In genomic region chr1:170145691-170146676, GRCh38 we compare ENCODE assay signal across 11 cellular contexts. TPM values are rescaled to one million over a fixed set of nuclear protein-coding genes. Genes with fewer than 3 reads are reported as not detected.
DNase-seq lines count a peak whose midpoint lies in the region; ATAC-seq and TF ChIP-seq lines count a peak whose summit lies in the region.
"Had no signal": no experiment of that assay in that cellular context is flagged by ENCODE, and none has a peak within 500 bp of the region (broad histone marks: within the 10 kb centered on the region; RNA-seq: fewer than 3 reads in every experiment).

TSS of gene NTMT2 (plus strand) at chr1:170145959. CDS start at chr1:170146108, 149 bp downstream.

- H3K9ac ChIP-seq in mammary epithelial cell (ENCODE audit: insufficient read depth, low read length): no peak within 1 kb of the TSS

- no peaks in the 10 kb centered on the region for H3K79me2 ChIP-seq in mammary epithelial cell (ENCODE audit: insufficient read depth, low read length)

- H3K4me2 ChIP-seq in mammary epithelial cell (ENCODE audit: insufficient read depth, low read depth, low read length): no peak within 1 kb of the TSS

- dilution Hi-C loops in mammary epithelial cell (cut with HindIII; ENCODE audit: low sequenced_read_pairs): no loop called here

- H3K4me3 ChIP-seq in mammary epithelial cell (replicated peaks in 1 of 3; ENCODE audit: insufficient read depth in 1 of 3, low read depth in 2 of 3, low read length in 3 of 3) (no peak within 1 kb of the TSS), breast epithelium (no peak within 1 kb of the TSS)

- DNase-seq in mammary epithelial cell (peak; percentile 2), breast epithelium (ENCODE audit: low spot score in 2 of 2) (no peak), NCI-H774 (lab: John Stamatoyannopoulos, UW) (peak; percentile 64), left cardiac atrium (peak; percentile 53), RWPE1 (ENCODE audit: low spot score) (no peak)
- DNase-seq: activated effector memory CD4-positive, alpha-beta T cell treated with anti-CD3 and anti-CD28 coated beads, Interleukin-2, amount 50 U/mL, for 16 hours; kidney glomerular epithelial cell; NCI-H446 treated with DMSO at 0.1 percent for 48 hours had no signal

- H3K27me3 ChIP-seq in mammary epithelial cell (ENCODE audit: insufficient read depth, low read length) (no peaks in the 10 kb centered on the region), breast epithelium (no peaks in the 10 kb centered on the region)

- H2AFZ ChIP-seq in mammary epithelial cell (ENCODE audit: low read depth, low read length): no peak within 1 kb of the TSS

- H4K20me1 ChIP-seq in mammary epithelial cell (ENCODE audit: insufficient read depth, low read length): no peaks in the 10 kb centered on the region

- in situ Hi-C loops in mammary epithelial cell (cut with MboI; ENCODE audit: low sequenced_read_pairs in 2 of 2): no loop called here

- intact Hi-C loops in mammary epithelial cell (cut with micrococcal nuclease): no loop called here
- intact Hi-C loops in breast epithelium (cut with DNase I; ENCODE audit: low total_unique reads): no loop called here
- intact Hi-C loops in left cardiac atrium (cut with DNase I): loop anchor here in 1 of 2 donors (5.0 kb wide), 1 partner anchor 69 kb away; no protein-coding TSS in a partner anchor

- H3K27ac ChIP-seq in mammary epithelial cell (ENCODE audit: insufficient read depth, low read depth, low read length) (no peak within 1 kb of the TSS), breast epithelium (no peak within 1 kb of the TSS), RWPE1 (no peak within 1 kb of the TSS)

- H3K36me3 ChIP-seq in mammary epithelial cell (ENCODE audit: insufficient read depth, low read length) (no peaks in the 10 kb centered on the region), breast epithelium (no peaks in the 10 kb centered on the region)

- BruUV-seq in mammary epithelial cell (replicated peaks; lab: Mats Ljungman, UMichigan): no TSS peak

- no peak for TF ChIP-seq POLR2A in breast epithelium (IDR thresholded peaks at IDR 0.05)

- POLR2A ChIA-PET in RWPE1 (lab: Yijun Ruan, JAX; ENCODE audit: low non-redundant PET): no interaction called here

- CTCF ChIA-PET in mammary epithelial cell (lab: Charles Lee; ENCODE audit: low non-redundant PET): no interaction called here
- CTCF ChIA-PET in RWPE1 (lab: Yijun Ruan, JAX): no interaction called here

- ATAC-seq in left cardiac atrium: peak; percentile 96 to 98
- ATAC-seq in GM18870 (IDR thresholded peaks at IDR 0.05; ENCODE audit: unreplicated experiment): no peak
- ATAC-seq in GM21367 (IDR thresholded peaks at IDR 0.05; ENCODE audit: unreplicated experiment): no peak
- ATAC-seq in GM19395 (IDR thresholded peaks at IDR 0.05; ENCODE audit: unreplicated experiment): no peak

- TF ChIP-seq CTCF in mammary epithelial cell (conservative IDR thresholded peaks at IDR 0.05 in 1 of 2, IDR thresholded peaks at IDR 0.05 in 1 of 2; ENCODE audit: extremely low read depth in 1 of 2, insufficient read depth in 1 of 2, low read depth in 1 of 2, low read length in 2 of 2) (no peak), breast epithelium (IDR thresholded peaks at IDR 0.05) (no peak), RWPE1 (conservative IDR thresholded peaks at IDR 0.05; ENCODE audit: low read depth) (no peak)

- WGBS in mammary epithelial cell (ENCODE audit: low coverage, missing lambda C conversion rate): 36% methylated on average over 7 of the region's 8 CpGs

- H3K9me3 ChIP-seq in mammary epithelial cell (replicated peaks; ENCODE audit: insufficient read depth, low read length): no peaks in the 10 kb centered on the region
- no peaks in the 10 kb centered on the region for H3K9me3 ChIP-seq in breast epithelium

- no peaks in the 10 kb centered on the region for H3K4me1 ChIP-seq in mammary epithelial cell (ENCODE audit: insufficient read depth, low read length)
- no peaks in the 10 kb centered on the region for H3K4me1 ChIP-seq in breast epithelium

RNA-seq across cellular contexts. Expression of gene NTMT2, which starts in this region (rescaled TPM):
- total RNA-seq in mammary epithelial cell (not detected), breast epithelium (not detected), left cardiac atrium (1 to 10 TPM in 1 of 2 donors, under 1 TPM in 1; 0.73 to 3.5 TPM)
- not detected for polyA plus RNA-seq in mammary epithelial cell
- not detected for polyA minus RNA-seq in mammary epithelial cell

Comparison
In these comparisons a context has a peak if more than half of its experiments do, and no peak if none do; other contexts are left out.
1. Peak in DNase-seq in mammary epithelial cell; RNA of the gene not detected or under 1 TPM.
2. DNase-seq: peak in NCI-H774 (single experiment) and left cardiac atrium (single experiment); none in breast epithelium (0 of 2) and RWPE1 (single experiment).
3. ATAC-seq: peak in left cardiac atrium (2 of 2); none in GM18870 (single experiment), GM21367 (single experiment) and GM19395 (single experiment).